Comparison of ENCODE assay signal across 24 cellular contexts in the genomic region with DNA sequence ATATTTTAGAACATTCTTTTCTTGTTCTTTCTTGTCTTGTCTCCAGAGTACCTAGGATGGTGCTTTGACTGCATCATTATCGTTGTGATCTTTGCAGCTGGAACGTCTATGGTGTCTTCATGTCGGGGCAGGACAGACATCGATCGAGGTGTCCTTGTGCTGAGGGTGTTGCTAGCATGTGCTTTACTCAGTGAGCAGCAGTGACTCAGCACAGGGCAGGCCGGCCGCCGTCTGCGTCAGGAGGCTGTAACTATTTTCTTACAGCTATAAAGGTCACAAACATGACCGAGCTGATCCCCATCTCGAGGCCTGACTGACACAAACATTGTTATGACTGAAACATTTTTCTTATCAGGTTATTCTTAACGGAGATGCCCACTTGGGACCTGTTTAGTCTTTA. TPM values are rescaled to one million over a fixed set of nuclear protein-coding genes. Genes with fewer than 3 reads are reported as not detected.
DNase-seq lines count a peak whose midpoint lies in the region; ATAC-seq, FAIRE-seq and TF ChIP-seq lines count a peak whose summit lies in the region.
"Had no signal": no experiment of that assay in that cellular context is flagged by ENCODE, and none has a peak within 500 bp of the region (broad histone marks: within the 10 kb centered on the region; RNA-seq: fewer than 3 reads in every experiment).

No MANE protein-coding gene starts in this region.

- no peak for DNase-seq in HepG2 (ENCODE audit: low spot score)
- no peak for DNase-seq in right lobe of liver
- DNase-seq in H1 (ENCODE audit: low read depth in 1 of 2, low spot score in 2 of 2) = no peak
- no peak for DNase-seq in urothelium cell line (ENCODE audit: low spot score)
- DNase-seq in GM10266 (ENCODE audit: extremely low spot score) = no peak
- DNase-seq: AML-193; Calu3; CD4-positive, alpha-beta memory T cell; DMS79 treated with DMSO at 0.1 percent for 48 hours; GF-D8; H7; IMR-90; Karpas-422; KBM-7 had no signal

- H3K23ac ChIP-seq in H1 (ENCODE audit: insufficient read length) = no peak overlapping the region

- no peak overlapping the region for H4K5ac ChIP-seq in H1 (ENCODE audit: insufficient read length, low read depth, low read length)

- H2AFZ ChIP-seq in HepG2 (ENCODE audit: low read length) (no peak overlapping the region), H1 (ENCODE audit: low read length) (no peak overlapping the region)
- H2AFZ ChIP-seq: GM23338 had no signal

- H2BK20ac ChIP-seq in H1 (ENCODE audit: low read length) = no peak overlapping the region

- no peaks in the 10 kb centered on the region for H3K36me3 ChIP-seq in HepG2 (replicated peaks in 1 of 2; ENCODE audit: control insufficient read depth in 1 of 2, insufficient read depth in 2 of 2, low read length in 2 of 2)
- no peaks in the 10 kb centered on the region for H3K36me3 ChIP-seq in right lobe of liver
- H3K36me3 ChIP-seq in H1 (ENCODE audit: control insufficient read depth in 2 of 4, insufficient read depth in 4 of 4, low read length in 3 of 4) = no peaks in the 10 kb centered on the region; a peak in 1 of 8 replicates
- no peaks in the 10 kb centered on the region for H3K36me3 ChIP-seq in mucosa of rectum (ENCODE audit: control insufficient read depth in 2 of 2, insufficient read depth in 2 of 2, low read length in 2 of 2)

- 30% methylated on average over 12 of the region's 12 CpGs for WGBS in HepG2 (ENCODE audit: low lambda C conversion rate)
- WGBS in right lobe of liver (ENCODE audit: insufficient coverage, low coverage, low lambda C conversion rate, missing lambda C conversion rate) = 90% methylated on average over 12 of the region's 12 CpGs
- 95% methylated on average over 12 of the region's 12 CpGs; no CpG with 5 or more reads in 1 of the 2 experiments for WGBS in H1 (ENCODE audit: extremely low coverage in 1 of 2, insufficient coverage in 1 of 2, insufficient read length in 1 of 2, insufficient replicate concordance in 2 of 2, low coverage in 1 of 2, low lambda C conversion rate in 2 of 2, missing lambda C conversion rate in 1 of 2), 2 experiments

- TF ChIP-seq POLR2A in HepG2 (IDR thresholded peaks at IDR 0.05; ENCODE audit: insufficient read depth in 1 of 2, low read depth in 2 of 2, low read length in 2 of 2) = no peak
- no peak for TF ChIP-seq POLR2A in right lobe of liver (IDR thresholded peaks at IDR 0.05)
- TF ChIP-seq POLR2A in H1 (IDR thresholded peaks at IDR 0.05; ENCODE audit: control extremely low read depth in 1 of 2, low read depth in 2 of 2, low read length in 2 of 2) = no peak

- POLR2A ChIA-PET in HepG2 (lab: Yijun Ruan, JAX) (interaction anchor here (1.2 kb wide), 1 partner anchor 19 kb away, joined by 5 read pairs; no protein-coding TSS in a partner anchor), H1 (lab: Charles Lee; ENCODE audit: partially characterized antibody) (no interaction called here)

- H3K23me2 ChIP-seq in H1 (ENCODE audit: low read depth, low read length) = peaks cover 2% of the 10 kb centered on the region; the same call in 1 of the 2 replicates

- H2BK5ac ChIP-seq in H1 (ENCODE audit: low read depth, low read length) = no peak overlapping the region

- H2BK12ac ChIP-seq in H1 (ENCODE audit: low read depth, low read length) = no peak overlapping the region

- H3K4me1 ChIP-seq in HepG2 (ENCODE audit: insufficient read depth, low read length) = peaks cover 21% of the 10 kb centered on the region; the same call in 1 of the 2 replicates
- H3K4me1 ChIP-seq in right lobe of liver = peaks cover 0 to 16% (median 5%) of the 10 kb centered on the region in 4 donors
- H3K4me1 ChIP-seq in H1 (replicated peaks in 1 of 4; ENCODE audit: control insufficient read depth in 3 of 4, insufficient read depth in 4 of 4, low read length in 3 of 4) = no peaks in the 10 kb centered on the region
- peaks cover 33 to 50% of the 10 kb centered on the region in 2 donors for H3K4me1 ChIP-seq in mucosa of rectum (ENCODE audit: control insufficient read depth in 2 of 2, insufficient read depth in 2 of 2, low read length in 2 of 2)
- H3K4me1 ChIP-seq: A549 had no signal

- CTCF ChIA-PET in HepG2 (lab: Yijun Ruan, JAX; ENCODE audit: low intra/inter-chr PET ratio, low total read pairs) (no interaction called here), H1 (lab: Charles Lee; ENCODE audit: partially characterized antibody) (interaction anchor here (1.4 to 3.8 kb wide), 4 partner anchors 9 to 34 kb away, joined by 3 to 17 read pairs (median 11); no protein-coding TSS in a partner anchor)

- TF ChIP-seq EP300 in HepG2 (IDR thresholded peaks at IDR 0.05; ENCODE audit: low read depth in 2 of 2, low read length in 2 of 2) (no peak), HepG2 (CRISPR knock-in tag; IDR thresholded peaks at IDR 0.05; ENCODE audit: borderline replicate concordance) (no peak), H1 (IDR thresholded peaks at IDR 0.05; ENCODE audit: borderline replicate concordance in 1 of 2, low read depth in 2 of 2, low read length in 2 of 2) (no peak)

- H4K20me1 ChIP-seq in HepG2 (ENCODE audit: insufficient read depth, low read length) = no peaks in the 10 kb centered on the region
- H4K20me1 ChIP-seq in H1 (replicated peaks in 1 of 2; ENCODE audit: control insufficient read depth in 1 of 2, insufficient read depth in 2 of 2, low read length in 2 of 2) = no peaks in the 10 kb centered on the region

- H3K14ac ChIP-seq in H1 (ENCODE audit: insufficient read length) = no peak overlapping the region

- H3K4me3 ChIP-seq in HepG2 (replicated peaks in 1 of 3; ENCODE audit: insufficient read depth in 1 of 3, low read depth in 2 of 3, low read length in 3 of 3) (no peak overlapping the region), right lobe of liver (no peak overlapping the region), H1 (ENCODE audit: extremely low read depth in 1 of 4, insufficient read depth in 2 of 4, low read depth in 3 of 4, low read length in 4 of 4) (no peak overlapping the region), mucosa of rectum (ENCODE audit: low read length in 2 of 2) (no peak overlapping the region)
- H3K4me3 ChIP-seq: A549, GM12878, GM23338 had no signal

- H3K4ac ChIP-seq in H1 (replicated peaks; ENCODE audit: insufficient read length, low read depth, low read length) = no peak overlapping the region

- H3K79me2 ChIP-seq in HepG2 (ENCODE audit: insufficient read depth, low read length) = no peaks in the 10 kb centered on the region
- no peaks in the 10 kb centered on the region for H3K79me2 ChIP-seq in H1 (ENCODE audit: control insufficient read depth in 1 of 2, insufficient read depth in 2 of 2, low read length in 2 of 2)

- FAIRE-seq in HepG2 (lab: Jason Lieb, UNC) (no peak), H1 (lab: Jason Lieb, UNC) (no peak), urothelium cell line (lab: Jason Lieb, UNC) (peak; percentile 27)
- FAIRE-seq: A549, GM12878 had no signal

- H3K27me3 ChIP-seq in HepG2 (ENCODE audit: control insufficient read depth in 1 of 2, insufficient read depth in 2 of 2, low read length in 2 of 2) (peaks cover 3 to 44% of the 10 kb centered on the region in 2 experiments; a peak in 3 of 5 replicates), right lobe of liver (no peaks in the 10 kb centered on the region), H1 (replicated peaks in 1 of 4; ENCODE audit: control insufficient read depth in 3 of 4, extremely low read depth in 1 of 4, insufficient read depth in 3 of 4, low read length in 3 of 4) (no peaks in the 10 kb centered on the region), mucosa of rectum (ENCODE audit: control insufficient read depth in 2 of 2, insufficient read depth in 2 of 2, low read length in 2 of 2) (no peaks in the 10 kb centered on the region)

- no peak overlapping the region for H2AK5ac ChIP-seq in H1 (ENCODE audit: low read depth, low read length)

- no peak for TF ChIP-seq RAD21 in HepG2 (CRISPR knock-in tag; IDR thresholded peaks at IDR 0.05)
- no peak for TF ChIP-seq RAD21 in H1 (IDR thresholded peaks at IDR 0.05 in 1 of 2, conservative IDR thresholded peaks at IDR 0.05 in 1 of 2; ENCODE audit: low read depth in 2 of 2, low read length in 2 of 2)

- no peak overlapping the region for H2BK15ac ChIP-seq in H1 (ENCODE audit: low read length)

- H3K4me2 ChIP-seq in HepG2 (ENCODE audit: low read depth, low read length) (no peak overlapping the region), H1 (ENCODE audit: insufficient read depth in 1 of 2, low read depth in 2 of 2, low read length in 2 of 2) (no peak overlapping the region)
- H3K4me2 ChIP-seq: A549, GM23338 had no signal

- in situ Hi-C loops in HepG2 (cut with HindIII; ENCODE audit: extremely low pct_ligation_motif_present, low pct_unique_long_range_greater_than_20kb) = no loop called here

- no peak for TF ChIP-seq CTCF in HepG2 (CRISPR knock-in tag; IDR thresholded peaks at IDR 0.05)
- no peak for TF ChIP-seq CTCF in right lobe of liver (IDR thresholded peaks at IDR 0.05)
- no peak for TF ChIP-seq CTCF in H1 (IDR thresholded peaks at IDR 0.05; ENCODE audit: control extremely low read depth in 1 of 3, insufficient read depth in 1 of 3, low read depth in 1 of 3, low read length in 3 of 3)
- no peak for TF ChIP-seq CTCF in GM10266 (IDR thresholded peaks at IDR 0.05; ENCODE audit: control insufficient read depth, insufficient read depth, low read depth, missing control alignments)

- H3K9me3 ChIP-seq in HepG2 (ENCODE audit: low read length) (no peaks in the 10 kb centered on the region), right lobe of liver (no peaks in the 10 kb centered on the region), H1 (ENCODE audit: insufficient read depth in 2 of 2, low read depth in 1 of 2, low read length in 1 of 2) (peaks cover 4 to 10% of the 10 kb centered on the region in 2 experiments; a peak in 1 of 4 replicates), mucosa of rectum (ENCODE audit: control insufficient read depth in 2 of 2, low read length in 2 of 2) (no peaks in the 10 kb centered on the region)

- H4K91ac ChIP-seq in H1 (replicated peaks; ENCODE audit: insufficient read length, low read length) = no peak overlapping the region

- BruUV-seq in HepG2 (replicated peaks; lab: Mats Ljungman, UMichigan) = no TSS peak

- intact Hi-C loops in HepG2 (cut with micrococcal nuclease; ENCODE audit: unreplicated experiment) = no loop called here
- intact Hi-C loops in right lobe of liver (cut with DNase I) = no loop called here

- peak; percentile 28; the same call in 1 of the 3 replicates for ATAC-seq in HepG2
- no peak for ATAC-seq in right lobe of liver
- ATAC-seq in HG02870 (IDR thresholded peaks at IDR 0.05; ENCODE audit: unreplicated experiment) = no peak
- ATAC-seq in GM18867 (IDR thresholded peaks at IDR 0.05; ENCODE audit: unreplicated experiment) = no peak
- ATAC-seq: A549, GM12878, GM23338, HCT116 had no signal

- H3K56ac ChIP-seq in H1 (replicated peaks; ENCODE audit: insufficient read length, low read depth, low read length) = no peak overlapping the region

- H3K79me1 ChIP-seq in H1 (ENCODE audit: low read depth, low read length) = no peaks in the 10 kb centered on the region

- H3K18ac ChIP-seq in H1 (ENCODE audit: extremely low read depth, low read length) = no peak overlapping the region

- H3K9ac ChIP-seq in HepG2 (ENCODE audit: insufficient read depth, low read depth, low read length) (no peak overlapping the region), H1 (replicated peaks in 1 of 4; ENCODE audit: extremely low read depth in 1 of 4, low read depth in 3 of 4, low read length in 3 of 4) (no peak overlapping the region), mucosa of rectum (ENCODE audit: low read depth in 1 of 2, low read length in 2 of 2) (no peak overlapping the region)

- H3K27ac ChIP-seq in HepG2 (ENCODE audit: extremely low read length, insufficient read depth, low read length) = no peak overlapping the region
- H3K27ac ChIP-seq in right lobe of liver = no peak overlapping the region
- H3K27ac ChIP-seq in H1 (ENCODE audit: low read depth, low read length) = no peak overlapping the region
- H3K27ac ChIP-seq in mucosa of rectum (ENCODE audit: low read depth in 2 of 2, low read length in 2 of 2) = peak overlapping the region; percentile 6 to 62
- H3K27ac ChIP-seq: 22Rv1, A549, C4-2B had no signal

- no peak overlapping the region for H2BK120ac ChIP-seq in H1 (replicated peaks; ENCODE audit: low read depth, low read length)

- H4K8ac ChIP-seq in H1 (ENCODE audit: extremely low read depth, insufficient read depth, low read length) = no peak overlapping the region

RNA-seq across cellular contexts. Expression of gene CTCFL, which starts 14.9 kb away (rescaled TPM):
- total RNA-seq in HepG2 (2016; rRNA removed; fragmentation: Illumina TruSeq; extraction: Trizol) = not detected in 2 replicates
- total RNA-seq in HepG2 (2016; cell fraction: cytosol; rRNA removed; fragmentation: Illumina TruSeq; extraction: Trizol; ENCODE audit: low read depth) = not detected in 2 replicates
- not detected in 2 replicates for total RNA-seq in HepG2 (2016; cell fraction: insoluble cytoplasmic fraction; rRNA removed; fragmentation: Illumina TruSeq; extraction: Trizol)
- total RNA-seq in HepG2 (2016; cell fraction: membrane; rRNA removed; fragmentation: Illumina TruSeq; extraction: Trizol) = not detected in 2 replicates
- not detected in 2 replicates for total RNA-seq in HepG2 (2016; cell fraction: nucleus; rRNA removed; fragmentation: Illumina TruSeq; extraction: Trizol)
- polyA plus RNA-seq in HepG2 (2011; rRNA removed) = 0.04 and 0.05 TPM in 2 replicates
- 0.03 TPM in 1 of 2 replicates, not detected in the other for polyA plus RNA-seq in HepG2 (2011; cell fraction: cytosol; rRNA removed)
- not detected in 2 replicates for polyA plus RNA-seq in HepG2 (2011; cell fraction: nucleus; rRNA removed)
- polyA plus RNA-seq in HepG2 (2012) = 0.13 and 0.42 TPM in 2 replicates
- polyA plus RNA-seq in HepG2 (2016; cell fraction: cytosol; fragmentation: Illumina TruSeq; extraction: Trizol; ENCODE audit: low read depth) = not detected in 2 replicates
- not detected in 2 replicates for polyA plus RNA-seq in HepG2 (2016; cell fraction: insoluble cytoplasmic fraction; fragmentation: Illumina TruSeq; extraction: Trizol; ENCODE audit: low read depth)
- polyA plus RNA-seq in HepG2 (2016; cell fraction: membrane; fragmentation: Illumina TruSeq; extraction: Trizol; ENCODE audit: low read depth) = not detected in 2 replicates
- not detected in 2 replicates for polyA plus RNA-seq in HepG2 (2016; cell fraction: nucleus; fragmentation: Illumina TruSeq; extraction: Trizol; ENCODE audit: insufficient read depth, low read depth)
- 0.22 and 0.26 TPM in 2 replicates for polyA minus RNA-seq in HepG2 (2011; rRNA and poly(A)+ RNA removed; ENCODE audit: low replicate concordance)
- polyA minus RNA-seq in HepG2 (2011; cell fraction: cytosol; rRNA and poly(A)+ RNA removed) = not detected in 2 replicates
- polyA minus RNA-seq in HepG2 (2011; cell fraction: nucleus; rRNA and poly(A)+ RNA removed) = not detected in 2 replicates
- total RNA-seq in right lobe of liver = under 1 TPM in 4 of 6 experiments, not detected in 2; 0.09 to 0.50 (median 0.33) TPM
- total RNA-seq in H1 (2021; fragmentation: NEBNext Ultra II Directional; extraction: Animal tissue kit (Norgen Biotek cat#: 25700)) = 0.80 and 0.82 TPM in 2 replicates
- polyA plus RNA-seq in H1 (2011; rRNA removed) = 0.30 and 0.75 TPM in 2 replicates
- 1.0 TPM for polyA plus RNA-seq in H1 (2011; cell fraction: cytosol; rRNA removed)
- polyA plus RNA-seq in H1 (2011; cell fraction: nucleus; rRNA removed) = 1.0 TPM
- polyA plus RNA-seq in H1 (2012, experiment 1 of 2) = 0.13 to 0.45 TPM (median 0.32 TPM) in 4 replicates
- polyA plus RNA-seq in H1 (2012, experiment 2 of 2) = not detected
- polyA plus RNA-seq in H1 (2013, experiment 1 of 2) = 0.59 TPM
- 0.48 TPM for polyA plus RNA-seq in H1 (2013, experiment 2 of 2)
- 0.73 and 2.3 TPM in 2 replicates for polyA minus RNA-seq in H1 (2011; rRNA and poly(A)+ RNA removed)
- polyA minus RNA-seq in H1 (2011; cell fraction: cytosol; rRNA and poly(A)+ RNA removed) = 2.2 TPM
- polyA minus RNA-seq in H1 (2011; cell fraction: nucleus; rRNA and poly(A)+ RNA removed) = 1.3 TPM
- total RNA-seq: Calu3; CD4-positive, alpha-beta memory T cell; IMR-90 had no signal
- polyA plus RNA-seq: BJ; CD4-positive, alpha-beta memory T cell; IMR-90 had no signal

RNA-seq across cellular contexts. Expression of gene PCK1, which starts 21.0 kb away (rescaled TPM):
- 5.4 and 12.6 TPM in 2 replicates for total RNA-seq in HepG2 (2016; rRNA removed; fragmentation: Illumina TruSeq; extraction: Trizol)
- 3.7 TPM in 2 replicates for total RNA-seq in HepG2 (2016; cell fraction: cytosol; rRNA removed; fragmentation: Illumina TruSeq; extraction: Trizol; ENCODE audit: low read depth)
- 5.2 and 15.5 TPM in 2 replicates for total RNA-seq in HepG2 (2016; cell fraction: insoluble cytoplasmic fraction; rRNA removed; fragmentation: Illumina TruSeq; extraction: Trizol)
- total RNA-seq in HepG2 (2016; cell fraction: membrane; rRNA removed; fragmentation: Illumina TruSeq; extraction: Trizol) = 3.3 and 3.9 TPM in 2 replicates
- 23.9 and 29.1 TPM in 2 replicates for total RNA-seq in HepG2 (2016; cell fraction: nucleus; rRNA removed; fragmentation: Illumina TruSeq; extraction: Trizol)
- polyA plus RNA-seq in HepG2 (2011; rRNA removed) = 6.5 and 19.5 TPM in 2 replicates
- polyA plus RNA-seq in HepG2 (2011; cell fraction: cytosol; rRNA removed) = 2.9 and 9.4 TPM in 2 replicates
- polyA plus RNA-seq in HepG2 (2011; cell fraction: nucleus; rRNA removed) = 21.5 and 61.9 TPM in 2 replicates
- polyA plus RNA-seq in HepG2 (2012) = 220 and 303 TPM in 2 replicates
- polyA plus RNA-seq in HepG2 (2016; cell fraction: cytosol; fragmentation: Illumina TruSeq; extraction: Trizol; ENCODE audit: low read depth) = 0.43 and 0.67 TPM in 2 replicates
- polyA plus RNA-seq in HepG2 (2016; cell fraction: insoluble cytoplasmic fraction; fragmentation: Illumina TruSeq; extraction: Trizol; ENCODE audit: low read depth) = 5.0 and 5.7 TPM in 2 replicates
- polyA plus RNA-seq in HepG2 (2016; cell fraction: membrane; fragmentation: Illumina TruSeq; extraction: Trizol; ENCODE audit: low read depth) = 0.71 and 0.72 TPM in 2 replicates
- polyA plus RNA-seq in HepG2 (2016; cell fraction: nucleus; fragmentation: Illumina TruSeq; extraction: Trizol; ENCODE audit: insufficient read depth, low read depth) = 17.4 and 17.7 TPM in 2 replicates
- 0.12 and 22.5 TPM in 2 replicates for polyA minus RNA-seq in HepG2 (2011; rRNA and poly(A)+ RNA removed; ENCODE audit: low replicate concordance)
- 7.7 and 23.7 TPM in 2 replicates for polyA minus RNA-seq in HepG2 (2011; cell fraction: cytosol; rRNA and poly(A)+ RNA removed)
- 39.8 and 149 TPM in 2 replicates for polyA minus RNA-seq in HepG2 (2011; cell fraction: nucleus; rRNA and poly(A)+ RNA removed)
- 1,000 to 10,000 TPM in 2 of 6 experiments, 100 to 1,000 TPM in 4; 187 to 1,757 (median 778) TPM for total RNA-seq in right lobe of liver
- total RNA-seq in H1 (2021; fragmentation: NEBNext Ultra II Directional; extraction: Animal tissue kit (Norgen Biotek cat#: 25700)) = not detected in 2 replicates
- not detected in 2 replicates for polyA plus RNA-seq in H1 (2011; rRNA removed)
- polyA plus RNA-seq in H1 (2011; cell fraction: cytosol; rRNA removed) = 0.05 TPM
- 0.09 TPM for polyA plus RNA-seq in H1 (2011; cell fraction: nucleus; rRNA removed)
- not detected in 4 replicates for polyA plus RNA-seq in H1 (2012, experiment 1 of 2)
- polyA plus RNA-seq in H1 (2012, experiment 2 of 2) = not detected
- not detected for polyA plus RNA-seq in H1 (2013, experiment 1 of 2)
- not detected for polyA plus RNA-seq in H1 (2013, experiment 2 of 2)
- not detected in 2 replicates for polyA minus RNA-seq in H1 (2011; rRNA and poly(A)+ RNA removed)
- polyA minus RNA-seq in H1 (2011; cell fraction: cytosol; rRNA and poly(A)+ RNA removed) = not detected
- polyA minus RNA-seq in H1 (2011; cell fraction: nucleus; rRNA and poly(A)+ RNA removed) = not detected
- total RNA-seq: CD4-positive, alpha-beta memory T cell; GM23338; H7; IMR-90 had no signal
- polyA plus RNA-seq: BJ; CD4-positive, alpha-beta memory T cell; GM23338; IMR-90 had no signal

Comparison
In these comparisons a context has a peak if more than half of its experiments do, and no peak if none do; other contexts are left out.
1. RNA of gene PCK1, which starts 21.0 kb away (total RNA-seq): 187 to 1,757 TPM in right lobe of liver; 3.3 to 29.1 TPM in HepG2 and not detected in H1; every median in the first group is over 4 times any median in the second.
2. H3K27ac ChIP-seq: peak in mucosa of rectum (2 of 2); none in HepG2 (single experiment), right lobe of liver (0 of 3) and H1 (single experiment).
3. Of the 41 proteins assayed by ChIP-seq in both HepG2 and H1: peak only in HepG2: RNF2; only in H1: none; in both: MAX; in neither: 38; mixed calls (peak in some experiments, not most) for 1.